Comparison of ENCODE assay signal across 1 cellular context in genomic region chr12:46674818-46675217, GRCh38.
TF ChIP-seq lines count a peak whose summit lies in the region.

No MANE protein-coding gene starts in this region.

TF ChIP-seq in A549, 52 proteins besides CTCF, POLR2A, EP300 and RAD21 (continued from another document):
- TF ChIP-seq BHLHE40 (IDR thresholded peaks at IDR 0.05; ENCODE audit: low read depth, low read length): no peak
- no peak for TF ChIP-seq FOXS1 (CRISPR knock-in tag; IDR thresholded peaks at IDR 0.05)
- no peak for TF ChIP-seq ELK1 (IDR thresholded peaks at IDR 0.05; ENCODE audit: low read depth, low read length)
- TF ChIP-seq TP53 (CRISPR knock-in tag; IDR thresholded peaks at IDR 0.05): no peak
- no peak for TF ChIP-seq FOSB (CRISPR knock-in tag; IDR thresholded peaks at IDR 0.05)
- no peak for TF ChIP-seq HOXB5 (CRISPR knock-in tag; IDR thresholded peaks at IDR 0.05)
- TF ChIP-seq USF2 (IDR thresholded peaks at IDR 0.05): no peak
- TF ChIP-seq ESRRA (IDR thresholded peaks at IDR 0.05; ENCODE audit: borderline replicate concordance, low read length): no peak
- no peak for TF ChIP-seq SMC3 (IDR thresholded peaks at IDR 0.05)
- no peak for TF ChIP-seq MAX (IDR thresholded peaks at IDR 0.05)
- TF ChIP-seq RCOR1 (IDR thresholded peaks at IDR 0.05; ENCODE audit: low read depth, low read length): no peak
TF ChIP-seq in A549: peak in this region for 0.
